ENCODE assay signal across 8 cellular contexts in the genomic region with DNA sequence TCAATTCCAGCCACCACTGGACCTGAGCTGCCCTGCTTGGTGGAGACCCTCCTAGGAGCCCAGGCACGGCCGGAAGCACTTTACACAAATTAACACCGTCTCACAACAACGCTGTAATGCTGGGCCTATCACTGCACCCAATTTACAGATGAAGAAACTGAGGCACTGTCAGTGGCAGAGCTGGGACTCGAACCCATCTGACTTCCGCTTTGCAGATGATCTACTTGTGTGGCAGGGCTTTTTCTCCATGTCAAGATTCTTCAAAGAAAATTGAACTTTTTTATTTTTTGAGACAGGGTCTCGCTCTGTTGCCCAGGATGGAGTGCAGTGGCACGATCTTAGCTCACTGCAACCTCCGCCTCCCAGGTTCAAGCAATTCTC. TPM values are rescaled to one million over a fixed set of nuclear protein-coding genes. Genes with fewer than 3 reads are reported as not detected.
"Had no signal": no experiment of that assay in that cellular context is flagged by ENCODE, and none has a peak within 500 bp of the region (broad histone marks: within the 10 kb centered on the region; RNA-seq: fewer than 3 reads in every experiment).

No MANE protein-coding gene starts in this region.

- DNase-seq: IMR-90, KBM-7, KG1 had no signal

- FAIRE-seq: HTR-8/SVneo had no signal

- H3K27ac ChIP-seq: HL-60 had no signal

RNA-seq across cellular contexts. Expression of gene ZFR2, which starts 33.8 kb away (rescaled TPM):
- total RNA-seq: HT-29, HT1080, IMR-90 had no signal

RNA-seq across cellular contexts. Expression of gene ATCAY, which starts 45.4 kb away (rescaled TPM):
- total RNA-seq: HT-29, HT1080 had no signal
- polyA plus RNA-seq: IgD-negative memory B cell had no signal

RNA-seq across cellular contexts. Expression of gene MATK, which starts 48.9 kb away (rescaled TPM):
- total RNA-seq: HT1080, IMR-90 had no signal
- polyA plus RNA-seq: IMR-90 had no signal
